18 cellular contexts compared by ENCODE assay signal in genomic region chr17:32969231-32969630, GRCh38. TPM values are rescaled to one million over a fixed set of nuclear protein-coding genes. Genes with fewer than 3 reads are reported as not detected.
"Had no signal": no experiment of that assay in that cellular context is flagged by ENCODE, and none has a peak within 500 bp of the region (broad histone marks: within the 10 kb centered on the region; RNA-seq: fewer than 3 reads in every experiment).

No MANE protein-coding gene starts in this region.

RNA-seq across cellular contexts. Expression of gene SPACA3, which starts 22.4 kb away (rescaled TPM):
- total RNA-seq: naive thymus-derived CD4-positive, alpha-beta T cell; natural killer cell; occipital lobe; osteoblast; ovary; progenitor cell of endocrine pancreas; psoas muscle; renal cortical epithelial cell; right cardiac atrium; right lobe of liver; sigmoid colon; smooth muscle cell; spleen; transverse colon; upper lobe of right lung; urinary bladder; uterus had no signal
- polyA plus RNA-seq: naive thymus-derived CD4-positive, alpha-beta T cell; neural cell; ovary; psoas muscle; right cardiac atrium; sigmoid colon; smooth muscle cell; spleen; urinary bladder had no signal

RNA-seq across cellular contexts. Expression of gene TMEM98, which starts 41.3 kb away (rescaled TPM):
- total RNA-seq: natural killer cell had no signal
- polyA plus RNA-seq: naive thymus-derived CD4-positive, alpha-beta T cell had no signal
